In the genomic region with DNA sequence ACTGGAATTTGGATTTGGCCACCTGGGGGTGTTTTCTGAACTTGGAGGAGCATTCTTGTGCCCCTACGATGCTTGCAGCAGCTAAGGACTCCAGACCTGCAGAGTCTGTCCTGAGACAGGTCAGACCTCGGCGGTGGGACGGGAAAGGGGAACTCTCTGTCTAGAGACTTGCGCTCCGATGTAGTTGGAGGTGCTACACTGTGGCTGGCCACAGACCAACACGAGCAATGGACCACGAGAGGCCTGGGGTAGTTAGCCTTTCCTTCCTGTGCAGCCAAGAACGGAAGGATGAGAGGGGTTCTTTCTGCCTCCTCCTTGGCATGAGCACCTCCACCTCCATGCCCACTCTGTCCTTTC, we compare ENCODE assay signal across 18 cellular contexts. TPM values are rescaled to one million over a fixed set of nuclear protein-coding genes. Genes with fewer than 3 reads are reported as not detected.
DNase-seq lines count a peak whose midpoint lies in the region; ATAC-seq and TF ChIP-seq lines count a peak whose summit lies in the region.
"Had no signal": no experiment of that assay in that cellular context is flagged by ENCODE, and none has a peak within 500 bp of the region (broad histone marks: within the 10 kb centered on the region; RNA-seq: fewer than 3 reads in every experiment).

No MANE protein-coding gene starts in this region.

- H3K36me3 ChIP-seq in Panc1 (ENCODE audit: control insufficient read depth, insufficient read depth, low read length), result no peaks in the 10 kb centered on the region
- H3K36me3 ChIP-seq in esophagus muscularis mucosa, result no peaks in the 10 kb centered on the region
- no peaks in the 10 kb centered on the region for H3K36me3 ChIP-seq in neural progenitor cell
- H3K36me3 ChIP-seq in tibial artery, result no peaks in the 10 kb centered on the region

- in situ Hi-C loops in Panc1 (cut with HindIII; ENCODE audit: low pct_unique_long_range_greater_than_20kb, low sequenced_read_pairs), result no loop called here

- no TSS peak for BruUV-seq in Panc1 (replicated peaks; lab: Mats Ljungman, UMichigan)

- no peak overlapping the region for H2AFZ ChIP-seq in neural progenitor cell (replicated peaks)
- H2AFZ ChIP-seq: GM23248 had no signal

- peaks cover 12% of the 10 kb centered on the region for H3K4me1 Mint-ChIP-seq in neural progenitor cell

- H3K4me2 ChIP-seq in neural progenitor cell, result no peak overlapping the region
- H3K4me2 ChIP-seq: BLaER1 had no signal

- peaks cover 7% of the 10 kb centered on the region for H3K27me3 Mint-ChIP-seq in neural progenitor cell (ENCODE audit: insufficient read depth, low read depth)
- H3K27me3 Mint-ChIP-seq: central memory CD8-positive, alpha-beta T cell; stimulated activated naive CD8-positive, alpha-beta T cell treated with anti-CD3 and anti-CD28 coated beads, Interleukin-15, amount 100 ng/mL, for 72 hours had no signal

- peaks cover 5% of the 10 kb centered on the region for H3F3A ChIP-seq in neural progenitor cell (ENCODE audit: low read depth)

- ATAC-seq in Panc1, result no peak
- ATAC-seq: activated naive CD8-positive, alpha-beta T cell treated with anti-CD3 and anti-CD28 coated beads, Interleukin-2, amount 50 U/mL, for 24 hours; foreskin keratinocyte; stimulated activated naive CD8-positive, alpha-beta T cell treated with anti-CD3 and anti-CD28 coated beads, Interleukin-15, amount 100 ng/mL, for 72 hours had no signal

- POLR2A ChIA-PET in Panc1 (lab: Charles Lee), result no interaction called here

- TF ChIP-seq EP300 in esophagus muscularis mucosa (IDR thresholded peaks at IDR 0.05), result no peak

- H3K9me3 ChIP-seq in Panc1 (ENCODE audit: control insufficient read depth, insufficient read depth, low read depth, low read length) (no peaks in the 10 kb centered on the region), esophagus muscularis mucosa (no peaks in the 10 kb centered on the region), neural progenitor cell (ENCODE audit: low read depth) (no peaks in the 10 kb centered on the region), tibial artery (no peaks in the 10 kb centered on the region)

- no peak for TF ChIP-seq POLR2A in esophagus muscularis mucosa (IDR thresholded peaks at IDR 0.05; ENCODE audit: low read depth)

- intact Hi-C loops in Panc1 (cut with micrococcal nuclease; ENCODE audit: unreplicated experiment) (no loop called here), esophagus muscularis mucosa (cut with DNase I) (no loop called here), tibial artery (cut with DNase I; ENCODE audit: low total_unique reads) (no loop called here)

- WGBS in esophagus muscularis mucosa, result 78% methylated on average over 9 of the region's 9 CpGs

- TF ChIP-seq CTCF in Panc1 (IDR thresholded peaks at IDR 0.05) (no peak), esophagus muscularis mucosa (IDR thresholded peaks at IDR 0.05) (no peak), neural progenitor cell (IDR thresholded peaks at IDR 0.05) (no peak), tibial artery (IDR thresholded peaks at IDR 0.05) (no peak)

- no peak overlapping the region for H3K9ac ChIP-seq in neural progenitor cell
- H3K9ac ChIP-seq: BLaER1, GM23248 had no signal

- H3K36me3 Mint-ChIP-seq in neural progenitor cell, result no peaks in the 10 kb centered on the region

- H3K4me1 ChIP-seq in Panc1 (ENCODE audit: control insufficient read depth, insufficient read depth, low read length), result peaks cover 22% of the 10 kb centered on the region
- H3K4me1 ChIP-seq in esophagus muscularis mucosa, result peaks cover 11 to 38% (median 34%) of the 10 kb centered on the region in 4 donors
- peaks cover 6% of the 10 kb centered on the region for H3K4me1 ChIP-seq in neural progenitor cell
- H3K4me1 ChIP-seq in tibial artery, result peaks cover 0 to 19% (median 15%) of the 10 kb centered on the region in 4 donors
- H3K4me1 ChIP-seq: foreskin keratinocyte had no signal

- no peak overlapping the region for H3K27ac Mint-ChIP-seq in neural progenitor cell
- H3K27ac Mint-ChIP-seq: activated naive CD8-positive, alpha-beta T cell treated with anti-CD3 and anti-CD28 coated beads, Interleukin-2, amount 50 U/mL, for 24 hours; stimulated activated naive CD8-positive, alpha-beta T cell treated with anti-CD3 and anti-CD28 coated beads, Interleukin-15, amount 100 ng/mL, for 72 hours had no signal

- H3K79me2 ChIP-seq in neural progenitor cell (ENCODE audit: low read depth), result no peaks in the 10 kb centered on the region

- H3K4me3 ChIP-seq in Panc1 (ENCODE audit: low read depth in 2 of 2, low read length in 2 of 2), result no peak overlapping the region
- H3K4me3 ChIP-seq in esophagus muscularis mucosa, result no peak overlapping the region
- no peak overlapping the region for H3K4me3 ChIP-seq in neural progenitor cell
- no peak overlapping the region for H3K4me3 ChIP-seq in tibial artery
- H3K4me3 ChIP-seq: GM23248, SK-N-MC had no signal

- peak overlapping the region; percentile 6 for H3K4me3 Mint-ChIP-seq in neural progenitor cell
- H3K4me3 Mint-ChIP-seq: activated naive CD8-positive, alpha-beta T cell treated with anti-CD3 and anti-CD28 coated beads, Interleukin-2, amount 50 U/mL, for 24 hours; central memory CD8-positive, alpha-beta T cell; stimulated activated naive CD8-positive, alpha-beta T cell treated with anti-CD3 and anti-CD28 coated beads, Interleukin-15, amount 100 ng/mL, for 72 hours had no signal

- CTCF ChIA-PET in Panc1 (lab: Charles Lee), result no interaction called here

- H4K20me1 ChIP-seq in neural progenitor cell (ENCODE audit: low read depth), result no peaks in the 10 kb centered on the region
- H4K20me1 ChIP-seq: BLaER1 had no signal

- H3K27ac ChIP-seq in Panc1 (ENCODE audit: low read length) (peak overlapping the region; percentile 55; the same call in 1 of the 2 replicates), esophagus muscularis mucosa (replicated peaks in 1 of 4) (peak overlapping the region; percentile 41 to 65 (median 52)), neural progenitor cell (no peak overlapping the region), tibial artery (peak overlapping the region; percentile 59 to 62)
- H3K27ac ChIP-seq: BLaER1, foreskin keratinocyte, GM23248, SK-N-MC had no signal

- H3K27me3 ChIP-seq in Panc1 (ENCODE audit: control insufficient read depth, insufficient read depth, low read length), result no peaks in the 10 kb centered on the region
- no peaks in the 10 kb centered on the region for H3K27me3 ChIP-seq in esophagus muscularis mucosa
- H3K27me3 ChIP-seq in neural progenitor cell, result no peaks in the 10 kb centered on the region
- peaks cover 0 to 2% of the 10 kb centered on the region in 2 donors for H3K27me3 ChIP-seq in tibial artery
- H3K27me3 ChIP-seq: BLaER1, foreskin keratinocyte had no signal

- peaks cover 9% of the 10 kb centered on the region for H3K9me3 Mint-ChIP-seq in neural progenitor cell
- H3K9me3 Mint-ChIP-seq: central memory CD8-positive, alpha-beta T cell; stimulated activated naive CD8-positive, alpha-beta T cell treated with anti-CD3 and anti-CD28 coated beads, Interleukin-15, amount 100 ng/mL, for 72 hours had no signal

- DNase-seq in Panc1 (ENCODE audit: low read depth, low spot score) (no peak), esophagus muscularis mucosa (ENCODE audit: extremely low spot score) (no peak), neural progenitor cell (ENCODE audit: low spot score) (no peak), tibial artery (no peak), NCI-H524 treated with DMSO at 0.1 percent for 48 hours (lab: John Stamatoyannopoulos, UW) (no peak), mucosa of gallbladder (ENCODE audit: low spot score) (no peak), SK-N-DZ (ENCODE audit: low spot score) (no peak)
- DNase-seq: activated CD4-positive, alpha-beta T cell treated with anti-CD3 and anti-CD28 coated beads, Interleukin-2, amount 50 U/mL, for 4 hours; activated naive CD8-positive, alpha-beta T cell treated with anti-CD3 and anti-CD28 coated beads, Interleukin-2, amount 50 U/mL, for 24 hours; activated T-cell treated with anti-CD3 and anti-CD28 coated beads, Interleukin-2, amount 50 U/mL, for 48 hours; DND-41; foreskin keratinocyte; GM23248; NCI-H524; stimulated activated naive CD8-positive, alpha-beta T cell treated with anti-CD3 and anti-CD28 coated beads, Interleukin-15, amount 100 ng/mL, for 72 hours had no signal

RNA-seq across cellular contexts. Expression of a gene that starts 5.9 kb away (rescaled TPM):
- 69.9 TPM for total RNA-seq in Panc1 (2021; ENCODE audit: unreplicated experiment)
- 71.6 TPM for polyA plus RNA-seq in Panc1 (2012; ENCODE audit: insufficient read length)
- total RNA-seq in esophagus muscularis mucosa, result 10 to 100 TPM; 27.8 to 55.3 (median 52.1) TPM
- 27.2 and 51.0 TPM in 2 replicates for total RNA-seq in neural progenitor cell (ENCODE audit: low replicate concordance)
- total RNA-seq in mucosa of gallbladder, result 31.7 TPM
- 11.7 and 12.7 TPM in 2 replicates for polyA plus RNA-seq in SK-N-DZ (2014; cell fraction: cytosol; rRNA removed)
- polyA plus RNA-seq in SK-N-DZ (2014; cell fraction: nucleus; rRNA removed), result 67.5 and 104 TPM in 2 replicates

RNA-seq across cellular contexts. Expression of a gene that starts 30.2 kb away (rescaled TPM):
- total RNA-seq in Panc1 (2021; ENCODE audit: unreplicated experiment) (1.8 TPM), esophagus muscularis mucosa (1 to 10 TPM; 4.6 to 8.4 (median 6.4) TPM), neural progenitor cell (ENCODE audit: low replicate concordance) (7.0 and 8.7 TPM in 2 replicates), mucosa of gallbladder (8.9 TPM)
- 1.2 TPM for polyA plus RNA-seq in Panc1 (2012; ENCODE audit: insufficient read length)
- polyA plus RNA-seq in SK-N-DZ (2014; cell fraction: cytosol; rRNA removed), result 1.8 and 2.3 TPM in 2 replicates
- 2.4 and 2.8 TPM in 2 replicates for polyA plus RNA-seq in SK-N-DZ (2014; cell fraction: nucleus; rRNA removed)

RNA-seq across cellular contexts. Expression of a gene that starts 36.0 kb away (rescaled TPM):
- total RNA-seq in Panc1 (2021; ENCODE audit: unreplicated experiment), result 4.6 TPM
- polyA plus RNA-seq in Panc1 (2012; ENCODE audit: insufficient read length), result 2.1 TPM
- total RNA-seq in esophagus muscularis mucosa, result 10 to 100 TPM in 3 of 4 donors, 1 to 10 TPM in 1; 8.3 to 15.7 (median 12.8) TPM
- total RNA-seq in neural progenitor cell (ENCODE audit: low replicate concordance), result 2.2 and 3.9 TPM in 2 replicates
- total RNA-seq in mucosa of gallbladder, result 4.8 TPM
- 0.52 and 0.85 TPM in 2 replicates for polyA plus RNA-seq in SK-N-DZ (2014; cell fraction: cytosol; rRNA removed)
- 1.5 and 2.4 TPM in 2 replicates for polyA plus RNA-seq in SK-N-DZ (2014; cell fraction: nucleus; rRNA removed)

RNA-seq across cellular contexts. Expression of a gene that starts 47.3 kb away (rescaled TPM):
- 0.08 TPM for total RNA-seq in Panc1 (2021; ENCODE audit: unreplicated experiment)
- polyA plus RNA-seq in Panc1 (2012; ENCODE audit: insufficient read length), result 0.25 TPM
- under 1 TPM in 3 of 4 donors, not detected in 1; 0.33 to 0.86 (median 0.58) TPM for total RNA-seq in esophagus muscularis mucosa
- 0.30 and 2.2 TPM in 2 replicates for total RNA-seq in neural progenitor cell (ENCODE audit: low replicate concordance)
- 21.4 TPM for total RNA-seq in mucosa of gallbladder
- polyA plus RNA-seq in SK-N-DZ (2014; cell fraction: cytosol; rRNA removed), result not detected in 2 replicates
- not detected in 2 replicates for polyA plus RNA-seq in SK-N-DZ (2014; cell fraction: nucleus; rRNA removed)
- total RNA-seq: foreskin keratinocyte, GM23248 had no signal
- polyA plus RNA-seq: foreskin keratinocyte, GM23248 had no signal
